ENCODE assay signal across 1 cellular context in genomic region chr7:134350682-134351081, GRCh38.
TF ChIP-seq lines count a peak whose summit lies in the region.

No MANE protein-coding gene starts in this region.

TF ChIP-seq in H1, 55 proteins besides CTCF, POLR2A, EP300 and RAD21:
- no peak for TF ChIP-seq ATF3 (IDR thresholded peaks at IDR 0.05; ENCODE audit: insufficient read depth, low read depth, low read length)
- TF ChIP-seq HDAC2 (IDR thresholded peaks at IDR 0.05; ENCODE audit: borderline replicate concordance in 1 of 2, low read depth in 2 of 2, low read length in 2 of 2), result no peak
- no peak for TF ChIP-seq POLR2AphosphoS5 (IDR thresholded peaks at IDR 0.05; ENCODE audit: low read depth, low read length)
- TF ChIP-seq JUND (IDR thresholded peaks at IDR 0.05; ENCODE audit: low read length), result no peak
- no peak for TF ChIP-seq KDM1A (IDR thresholded peaks at IDR 0.05; ENCODE audit: borderline replicate concordance, low read length)
- no peak for TF ChIP-seq BRCA1 (IDR thresholded peaks at IDR 0.05; ENCODE audit: low read depth, low read length)
- no peak for TF ChIP-seq SIX5 (IDR thresholded peaks at IDR 0.05; ENCODE audit: low read depth, low read length)
- TF ChIP-seq E2F6 (IDR thresholded peaks at IDR 0.05), result no peak
- TF ChIP-seq POU5F1 (IDR thresholded peaks at IDR 0.05; ENCODE audit: low read depth, low read length), result no peak
- TF ChIP-seq CHD7 (IDR thresholded peaks at IDR 0.05; ENCODE audit: insufficient replicate concordance, low read length), result no peak
- TF ChIP-seq TEAD4 (IDR thresholded peaks at IDR 0.05; ENCODE audit: low read depth, low read length), result no peak
- TF ChIP-seq MAFK (IDR thresholded peaks at IDR 0.05; ENCODE audit: low read depth, low read length), result no peak
- TF ChIP-seq SAP30 (IDR thresholded peaks at IDR 0.05; ENCODE audit: insufficient read depth, insufficient replicate concordance, low read length), result no peak
- no peak for TF ChIP-seq RNF2 (IDR thresholded peaks at IDR 0.05; ENCODE audit: borderline replicate concordance, low read depth, low read length, missing control alignments, poor library complexity, severe bottlenecking)
- no peak for TF ChIP-seq SIRT6 (IDR thresholded peaks at IDR 0.05; ENCODE audit: low read length)
- no peak for TF ChIP-seq TAF7 (optimal IDR thresholded peaks at IDR 0.05; ENCODE audit: borderline replicate concordance, low read depth, low read length)
- no peak for TF ChIP-seq CBX8 (IDR thresholded peaks at IDR 0.05; ENCODE audit: borderline replicate concordance, low read depth, low read length)
- TF ChIP-seq RBBP5 (IDR thresholded peaks at IDR 0.05; ENCODE audit: borderline replicate concordance, low read depth, low read length), result no peak
- no peak for TF ChIP-seq ASH2L (IDR thresholded peaks at IDR 0.05; ENCODE audit: low read length)
- no peak for TF ChIP-seq NRF1 (IDR thresholded peaks at IDR 0.05; ENCODE audit: low read depth, low read length)
